Comparison of ENCODE assay signal across 1 cellular context in genomic region chr11:11624926-11625325, GRCh38.
TF ChIP-seq lines count a peak whose summit lies in the region.

No MANE protein-coding gene starts in this region.

TF ChIP-seq in GM23338, 12 proteins besides CTCF, POLR2A, EP300 and RAD21 (continued from another document):
- no peak for TF ChIP-seq ZNF462 (CRISPR knock-in tag; IDR thresholded peaks at IDR 0.05)
- no peak for TF ChIP-seq ETS1 (IDR thresholded peaks at IDR 0.05)
